In the genomic region with DNA sequence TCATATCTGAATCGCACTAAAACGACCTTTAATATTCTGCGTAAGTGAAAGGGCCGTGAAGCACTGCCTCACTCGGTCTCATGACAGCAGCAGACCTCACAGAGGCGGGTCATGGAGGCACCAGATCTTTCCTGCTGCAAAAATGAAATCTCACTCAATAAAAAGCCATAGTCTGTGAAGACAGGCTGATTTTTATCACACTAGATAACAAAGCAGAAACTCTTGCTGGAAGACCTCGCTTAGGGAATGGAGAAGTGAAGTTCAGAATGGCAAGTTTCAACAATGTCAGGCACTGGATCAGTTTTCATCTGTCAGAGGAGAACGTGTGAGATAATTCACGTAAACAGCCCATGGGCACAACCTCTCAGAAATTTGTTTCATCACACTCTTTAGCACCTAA, we compare ENCODE assay signal across 11 cellular contexts. TPM values are rescaled to one million over a fixed set of nuclear protein-coding genes. Genes with fewer than 3 reads are reported as not detected.
A peak's percentile ranks its signal among the peaks of the same experiment; 100 is the strongest.
DNase-seq lines count a peak whose midpoint lies in the region; ATAC-seq and TF ChIP-seq lines count a peak whose summit lies in the region.
"Had no signal": no experiment of that assay in that cellular context is flagged by ENCODE, and none has a peak within 500 bp of the region (broad histone marks: within the 10 kb centered on the region; RNA-seq: fewer than 3 reads in every experiment).

No MANE protein-coding gene starts in this region.

- H3K36me3 ChIP-seq in endocrine pancreas (ENCODE audit: control insufficient read depth, insufficient read depth, low read length) (no peaks in the 10 kb centered on the region), transverse colon (no peaks in the 10 kb centered on the region), neuronal stem cell (replicated peaks in 1 of 2; ENCODE audit: control insufficient read depth in 2 of 2, insufficient read depth in 2 of 2, low read length in 2 of 2) (peaks cover 15 to 94% of the 10 kb centered on the region in 2 donors)

- no peak overlapping the region for H2AK5ac ChIP-seq in neuronal stem cell (ENCODE audit: low read depth, low read length)

- no peak for TF ChIP-seq EP300 in transverse colon (IDR thresholded peaks at IDR 0.05; ENCODE audit: low read depth)

- POLR2A ChIA-PET in activated naive CD8-positive, alpha-beta T cell treated with anti-CD3 and anti-CD28 coated beads, Interleukin-2, amount 10 ng/mL, durations not matched to agents 7 days and 5 days (lab: Charles Lee): interaction anchor here (1.0 to 1.5 kb wide), 3 partner anchors 9 to 38 kb away, joined by 3 to 5 read pairs (median 4); no protein-coding TSS in a partner anchor

- no peak for TF ChIP-seq CTCF in transverse colon (IDR thresholded peaks at IDR 0.05)

- H3K4me2 ChIP-seq in neuronal stem cell (ENCODE audit: insufficient read depth, low read length, poor library complexity, severe bottlenecking): no peak overlapping the region

- H3K4me1 ChIP-seq in endocrine pancreas (ENCODE audit: control insufficient read depth, insufficient read depth, low read length): no peaks in the 10 kb centered on the region
- peaks cover 9 to 36% (median 19%) of the 10 kb centered on the region in 4 donors for H3K4me1 ChIP-seq in transverse colon
- peaks cover 1 to 2% of the 10 kb centered on the region in 2 donors for H3K4me1 ChIP-seq in neuronal stem cell (ENCODE audit: control insufficient read depth in 2 of 2, insufficient read depth in 1 of 2, low read depth in 1 of 2, low read length in 2 of 2)

- peak overlapping the region in 3 of 4 donors; percentile 7 to 20 (median 8) for H3K27ac ChIP-seq in transverse colon
- H3K27ac ChIP-seq in neuronal stem cell (replicated peaks; ENCODE audit: low read length): no peak overlapping the region
- H3K27ac ChIP-seq: BLaER1 had no signal

- in situ Hi-C loops in KBM-7 (cut with MboI; ENCODE audit: low pct_unique_long_range_greater_than_20kb, low sequenced_read_pairs): no loop called here
- in situ Hi-C loops in transverse colon (cut with MboI; ENCODE audit: low pct_ligation_motif_present in 1 of 4, low pct_unique_long_range_greater_than_20kb in 1 of 4, low sequenced_read_pairs in 3 of 4): no loop called here

- no peak overlapping the region for H2AFZ ChIP-seq in neuronal stem cell (ENCODE audit: low read length)

- H3K9me3 ChIP-seq in endocrine pancreas (ENCODE audit: control insufficient read depth, low read length) (no peaks in the 10 kb centered on the region), transverse colon (no peaks in the 10 kb centered on the region), neuronal stem cell (replicated peaks in 1 of 2; ENCODE audit: control insufficient read depth in 2 of 2, insufficient read depth in 1 of 2, low read depth in 1 of 2, low read length in 2 of 2) (peaks cover 0 to 4% of the 10 kb centered on the region in 2 donors)
- H3K9me3 ChIP-seq: BLaER1, HAP-1 had no signal

- H4K8ac ChIP-seq in neuronal stem cell (ENCODE audit: low read depth, low read length): no peak overlapping the region

- H2BK5ac ChIP-seq in neuronal stem cell (ENCODE audit: low read length): no peak overlapping the region

- H3K4ac ChIP-seq in neuronal stem cell (ENCODE audit: low read length): no peak overlapping the region

- H3K27ac Mint-ChIP-seq in activated naive CD8-positive, alpha-beta T cell treated with anti-CD3 and anti-CD28 coated beads, Interleukin-2, amount 10 ng/mL, durations not matched to agents 7 days and 5 days: peak overlapping the region; percentile 40
- no peak overlapping the region for H3K27ac Mint-ChIP-seq in activated naive CD8-positive, alpha-beta T cell treated with anti-CD3 and anti-CD28 coated beads, Interleukin-2, amount 50 U/mL, for 24 hours

- peak overlapping the region; percentile 47 for H3K4me3 Mint-ChIP-seq in activated naive CD8-positive, alpha-beta T cell treated with anti-CD3 and anti-CD28 coated beads, Interleukin-2, amount 10 ng/mL, durations not matched to agents 7 days and 5 days
- no peak overlapping the region for H3K4me3 Mint-ChIP-seq in activated naive CD8-positive, alpha-beta T cell treated with anti-CD3 and anti-CD28 coated beads, Interleukin-2, amount 50 U/mL, for 24 hours

- peaks cover 5% of the 10 kb centered on the region for H3K79me1 ChIP-seq in neuronal stem cell (ENCODE audit: low read depth, low read length)

- intact Hi-C loops in transverse colon (cut with DNase I; ENCODE audit: low total_unique reads): no loop called here

- H3K14ac ChIP-seq in neuronal stem cell (ENCODE audit: low read length): no peak overlapping the region

- H3K4me1 Mint-ChIP-seq in activated naive CD8-positive, alpha-beta T cell treated with anti-CD3 and anti-CD28 coated beads, Interleukin-2, amount 10 ng/mL, durations not matched to agents 7 days and 5 days: peaks cover 17% of the 10 kb centered on the region
- H3K4me1 Mint-ChIP-seq in activated naive CD8-positive, alpha-beta T cell treated with anti-CD3 and anti-CD28 coated beads, Interleukin-2, amount 50 U/mL, for 24 hours: peaks cover 30% of the 10 kb centered on the region

- H3K27me3 ChIP-seq in endocrine pancreas (ENCODE audit: control insufficient read depth, insufficient read depth, low read length) (no peaks in the 10 kb centered on the region), transverse colon (no peaks in the 10 kb centered on the region), neuronal stem cell (ENCODE audit: control insufficient read depth in 3 of 3, insufficient read depth in 3 of 3, low read depth in 1 of 3, low read length in 3 of 3) (no peaks in the 10 kb centered on the region)
- H3K27me3 ChIP-seq: BLaER1 had no signal

- H3K36me3 Mint-ChIP-seq in activated naive CD8-positive, alpha-beta T cell treated with anti-CD3 and anti-CD28 coated beads, Interleukin-2, amount 10 ng/mL, durations not matched to agents 7 days and 5 days: peaks cover 28% of the 10 kb centered on the region
- peaks cover 43% of the 10 kb centered on the region for H3K36me3 Mint-ChIP-seq in activated naive CD8-positive, alpha-beta T cell treated with anti-CD3 and anti-CD28 coated beads, Interleukin-2, amount 50 U/mL, for 24 hours (ENCODE audit: low read depth)

- TF ChIP-seq POLR2A in transverse colon (IDR thresholded peaks at IDR 0.05): no peak

- WGBS in transverse colon (ENCODE audit: low coverage in 1 of 2), 2 donors: 78 to 79% methylated on average over 9 of the region's 9 CpGs
- no CpG with 5 or more reads among the region's 9 CpGs for WGBS in neuronal stem cell (ENCODE audit: extremely low coverage in 2 of 2, insufficient read length in 2 of 2, insufficient replicate concordance in 1 of 2), 2 donors

- no peak for DNase-seq in activated naive CD8-positive, alpha-beta T cell treated with anti-CD3 and anti-CD28 coated beads, Interleukin-2, amount 10 ng/mL, durations not matched to agents 7 days and 5 days
- DNase-seq in activated naive CD8-positive, alpha-beta T cell treated with anti-CD3 and anti-CD28 coated beads, Interleukin-2, amount 50 U/mL, for 24 hours: no peak
- peak; percentile 19 for DNase-seq in KBM-7
- no peak for DNase-seq in transverse colon
- no peak for DNase-seq in DMS153 treated with DMSO at 0.1 percent for 48 hours (lab: John Stamatoyannopoulos, UW; ENCODE audit: unreplicated experiment)
- DNase-seq in neuronal stem cell (ENCODE audit: low spot score): no peak
- DNase-seq in putamen (ENCODE audit: low spot score): no peak
- DNase-seq: midbrain had no signal

- H3K27me3 Mint-ChIP-seq in activated naive CD8-positive, alpha-beta T cell treated with anti-CD3 and anti-CD28 coated beads, Interleukin-2, amount 10 ng/mL, durations not matched to agents 7 days and 5 days: no peaks in the 10 kb centered on the region
- H3K27me3 Mint-ChIP-seq in activated naive CD8-positive, alpha-beta T cell treated with anti-CD3 and anti-CD28 coated beads, Interleukin-2, amount 50 U/mL, for 24 hours: no peaks in the 10 kb centered on the region

- H2BK15ac ChIP-seq in neuronal stem cell (ENCODE audit: low read length): no peak overlapping the region

- H2BK12ac ChIP-seq in neuronal stem cell (ENCODE audit: low read length): no peak overlapping the region

- H3K9ac ChIP-seq in endocrine pancreas (ENCODE audit: control insufficient read depth, insufficient read depth, low read length): peak overlapping the region; percentile 11
- no peak overlapping the region for H3K9ac ChIP-seq in neuronal stem cell (ENCODE audit: low read depth, low read length, poor library complexity)
- H3K9ac ChIP-seq: BLaER1 had no signal

- H4K91ac ChIP-seq in neuronal stem cell (ENCODE audit: low read depth, low read length, poor library complexity): no peak overlapping the region

- no peak overlapping the region for H3K4me3 ChIP-seq in endocrine pancreas (ENCODE audit: control insufficient read depth, insufficient read depth, low read length)
- H3K4me3 ChIP-seq in transverse colon: no peak overlapping the region
- H3K4me3 ChIP-seq in neuronal stem cell (ENCODE audit: low read length in 2 of 2): no peak overlapping the region
- H3K4me3 ChIP-seq: BLaER1, HAP-1 had no signal

- no peaks in the 10 kb centered on the region for H3K9me3 Mint-ChIP-seq in activated naive CD8-positive, alpha-beta T cell treated with anti-CD3 and anti-CD28 coated beads, Interleukin-2, amount 10 ng/mL, durations not matched to agents 7 days and 5 days
- H3K9me3 Mint-ChIP-seq in activated naive CD8-positive, alpha-beta T cell treated with anti-CD3 and anti-CD28 coated beads, Interleukin-2, amount 50 U/mL, for 24 hours: no peaks in the 10 kb centered on the region

- ATAC-seq in activated naive CD8-positive, alpha-beta T cell treated with anti-CD3 and anti-CD28 coated beads, Interleukin-2, amount 10 ng/mL, durations not matched to agents 7 days and 5 days (ENCODE audit: low read depth): no peak
- no peak for ATAC-seq in activated naive CD8-positive, alpha-beta T cell treated with anti-CD3 and anti-CD28 coated beads, Interleukin-2, amount 50 U/mL, for 24 hours

- H3K23ac ChIP-seq in neuronal stem cell (ENCODE audit: low read depth, low read length, poor library complexity): no peak overlapping the region

- H2BK120ac ChIP-seq in neuronal stem cell (ENCODE audit: low read depth, low read length): no peak overlapping the region

- H3K18ac ChIP-seq in neuronal stem cell (ENCODE audit: low read length): no peak overlapping the region

RNA-seq across cellular contexts. Expression of a gene that starts 8.0 kb away (rescaled TPM):
- 10 to 100 TPM; 40.8 to 43.8 TPM for total RNA-seq in activated naive CD8-positive, alpha-beta T cell treated with anti-CD3 and anti-CD28 coated beads, Interleukin-2, amount 10 ng/mL, durations not matched to agents 7 days and 5 days
- total RNA-seq in transverse colon: 10 to 100 TPM; 14.6 to 44.6 (median 28.5) TPM
- 56.0 TPM for polyA plus RNA-seq in neuronal stem cell (2013, experiment 1 of 2)
- 55.4 TPM for polyA plus RNA-seq in neuronal stem cell (2013, experiment 2 of 2)

RNA-seq across cellular contexts. Expression of a gene that starts 40.2 kb away (rescaled TPM):
- total RNA-seq in activated naive CD8-positive, alpha-beta T cell treated with anti-CD3 and anti-CD28 coated beads, Interleukin-2, amount 10 ng/mL, durations not matched to agents 7 days and 5 days: 10 to 100 TPM; 15.1 to 16.0 TPM
- 10 to 100 TPM; 16.1 to 90.1 (median 49.2) TPM for total RNA-seq in transverse colon
- 27.5 TPM for polyA plus RNA-seq in neuronal stem cell (2013, experiment 1 of 2)
- polyA plus RNA-seq in neuronal stem cell (2013, experiment 2 of 2): 27.6 TPM
